23 cellular contexts compared by ENCODE assay signal in genomic region chr15:92059036-92059970, GRCh38.
A peak's percentile ranks its signal among the peaks of the same experiment; 100 is the strongest.
DNase-seq lines count a peak whose midpoint lies in the region; ATAC-seq and TF ChIP-seq lines count a peak whose summit lies in the region.
"Had no signal": no experiment of that assay in that cellular context is flagged by ENCODE, and none has a peak within 500 bp of the region (broad histone marks: within the 10 kb centered on the region; RNA-seq: fewer than 3 reads in every experiment).

No MANE protein-coding gene starts in this region.

- no peaks in the 10 kb centered on the region for H3K27me3 Mint-ChIP-seq in activated CD8-positive, alpha-beta memory T cell treated with anti-CD3 and anti-CD28 coated beads, Interleukin-2, amount 10 ng/mL, durations not matched to agents 7 days and 5 days
- H3K27me3 Mint-ChIP-seq in T-helper 17 cell: no peaks in the 10 kb centered on the region
- H3K27me3 Mint-ChIP-seq: central memory CD8-positive, alpha-beta T cell had no signal

- no peaks in the 10 kb centered on the region for H3K9me3 ChIP-seq in T-helper 17 cell (ENCODE audit: control insufficient read depth, low read length, poor library complexity, severe bottlenecking)
- H3K9me3 ChIP-seq in left ventricle myocardium inferior (replicated peaks): no peaks in the 10 kb centered on the region
- H3K9me3 ChIP-seq in SJCRH30 (replicated peaks): no peaks in the 10 kb centered on the region
- H3K9me3 ChIP-seq: thoracic aorta had no signal

- WGBS in urinary bladder: 86% methylated on average over 15 of the region's 15 CpGs

- no peaks in the 10 kb centered on the region for H3K4me1 Mint-ChIP-seq in activated CD8-positive, alpha-beta memory T cell treated with anti-CD3 and anti-CD28 coated beads, Interleukin-2, amount 10 ng/mL, durations not matched to agents 7 days and 5 days
- H3K4me1 Mint-ChIP-seq in T-helper 17 cell: peaks cover 24% of the 10 kb centered on the region

- intact Hi-C loops in left ventricle myocardium inferior (cut with micrococcal nuclease): no loop called here

- H3K4me1 ChIP-seq in left ventricle myocardium inferior: peaks cover 75% of the 10 kb centered on the region
- H3K4me1 ChIP-seq in urinary bladder (ENCODE audit: insufficient read depth): no peaks in the 10 kb centered on the region
- no peaks in the 10 kb centered on the region for H3K4me1 ChIP-seq in SJCRH30

- CTCF ChIA-PET in activated CD8-positive, alpha-beta memory T cell treated with anti-CD3 and anti-CD28 coated beads, Interleukin-2, amount 10 ng/mL, durations not matched to agents 7 days and 5 days (lab: Charles Lee): no interaction called here

- no peak overlapping the region for H3K4me3 Mint-ChIP-seq in activated CD8-positive, alpha-beta memory T cell treated with anti-CD3 and anti-CD28 coated beads, Interleukin-2, amount 10 ng/mL, durations not matched to agents 7 days and 5 days
- H3K4me3 Mint-ChIP-seq in T-helper 17 cell: no peak overlapping the region
- H3K4me3 Mint-ChIP-seq: activated naive CD4-positive, alpha-beta T cell treated with anti-CD3 and anti-CD28 coated beads for 36 hours; activated T-cell treated with anti-CD3 and anti-CD28 coated beads, Interleukin-2, amount 50 U/mL, for 4 hours; central memory CD8-positive, alpha-beta T cell had no signal

- ATAC-seq in activated CD8-positive, alpha-beta memory T cell treated with anti-CD3 and anti-CD28 coated beads, Interleukin-2, amount 10 ng/mL, durations not matched to agents 7 days and 5 days: no peak
- ATAC-seq in T-helper 17 cell: no peak
- no peak for ATAC-seq in HG03095 (IDR thresholded peaks at IDR 0.05; ENCODE audit: unreplicated experiment)
- ATAC-seq: activated T-cell treated with anti-CD3 and anti-CD28 coated beads, Interleukin-2, amount 50 U/mL, for 4 hours had no signal

- H3K4me3 ChIP-seq in left ventricle myocardium inferior (no peak overlapping the region), urinary bladder (ENCODE audit: low read depth, low read length) (no peak overlapping the region), SJCRH30 (no peak overlapping the region)
- H3K4me3 ChIP-seq: BLaER1 treated with 17β-estradiol and CSF1 and Interleukin-3, amounts not matched to agents 10 nM and 100 nM; thoracic aorta had no signal

- H3K36me3 Mint-ChIP-seq in activated CD8-positive, alpha-beta memory T cell treated with anti-CD3 and anti-CD28 coated beads, Interleukin-2, amount 10 ng/mL, durations not matched to agents 7 days and 5 days: no peaks in the 10 kb centered on the region
- H3K36me3 Mint-ChIP-seq in T-helper 17 cell (ENCODE audit: low read depth): no peaks in the 10 kb centered on the region

- DNase-seq in activated CD8-positive, alpha-beta memory T cell treated with anti-CD3 and anti-CD28 coated beads for 24 hours: peak; percentile 7
- DNase-seq in activated CD8-positive, alpha-beta memory T cell treated with anti-CD3 and anti-CD28 coated beads, Interleukin-2, amount 10 ng/mL, durations not matched to agents 7 days and 5 days: no peak
- no peak for DNase-seq in T-helper 17 cell
- DNase-seq in left ventricle myocardium inferior: peak; percentile 51
- DNase-seq in D341Med (ENCODE audit: low spot score): no peak
- DNase-seq in SJCRH30: no peak
- DNase-seq: activated CD4-positive, CD25-positive, alpha-beta regulatory T cell treated with anti-CD3 and anti-CD28 coated beads, Interleukin-2, amount 50 U/mL, for 72 hours; activated naive CD4-positive, alpha-beta T cell treated with anti-CD3 and anti-CD28 coated beads for 36 hours; activated T-cell treated with anti-CD3 and anti-CD28 coated beads, Interleukin-2, amount 50 U/mL, for 4 hours; EL; GOT3; Kasumi-1; NCI-H2029; NCI-H446 treated with DMSO at 0.1 percent for 48 hours; RPMI8226; stimulated activated CD4-positive, alpha-beta T cell treated with anti-CD3 and anti-CD28 coated beads, Interleukin-4, amount 100 ng/mL, for 1 hour; stimulated activated naive CD4-positive, alpha-beta T cell treated with Interleukin-2 at 50 U/mL for 16 hours; SW 1271 had no signal

- H3K27ac ChIP-seq in left ventricle myocardium inferior (replicated peaks): peak overlapping the region; percentile 77
- peak overlapping the region; percentile 45 for H3K27ac ChIP-seq in urinary bladder (ENCODE audit: low read depth)
- no peak overlapping the region for H3K27ac ChIP-seq in SJCRH30
- H3K27ac ChIP-seq: BLaER1 treated with 17β-estradiol and CSF1 and Interleukin-3, amounts not matched to agents 10 nM and 100 nM; thoracic aorta had no signal

- H3K9me3 Mint-ChIP-seq in activated CD8-positive, alpha-beta memory T cell treated with anti-CD3 and anti-CD28 coated beads, Interleukin-2, amount 10 ng/mL, durations not matched to agents 7 days and 5 days (ENCODE audit: low read depth): no peaks in the 10 kb centered on the region
- H3K9me3 Mint-ChIP-seq: activated T-cell treated with anti-CD3 and anti-CD28 coated beads, Interleukin-2, amount 50 U/mL, for 4 hours; central memory CD8-positive, alpha-beta T cell had no signal

- H3K36me3 ChIP-seq in left ventricle myocardium inferior (no peaks in the 10 kb centered on the region), urinary bladder (ENCODE audit: insufficient read depth) (no peaks in the 10 kb centered on the region), SJCRH30 (no peaks in the 10 kb centered on the region)
- H3K36me3 ChIP-seq: BLaER1 treated with 17β-estradiol and CSF1 and Interleukin-3, amounts not matched to agents 10 nM and 100 nM; thoracic aorta had no signal

- H3K27me3 ChIP-seq in left ventricle myocardium inferior (ENCODE audit: low read depth): no peaks in the 10 kb centered on the region
- H3K27me3 ChIP-seq in SJCRH30: no peaks in the 10 kb centered on the region; the same call in 1 of the 2 replicates
- H3K27me3 ChIP-seq: BLaER1 treated with 17β-estradiol and CSF1 and Interleukin-3, amounts not matched to agents 10 nM and 100 nM had no signal

- H3K27ac Mint-ChIP-seq in activated CD8-positive, alpha-beta memory T cell treated with anti-CD3 and anti-CD28 coated beads, Interleukin-2, amount 10 ng/mL, durations not matched to agents 7 days and 5 days: no peak overlapping the region
- H3K27ac Mint-ChIP-seq in T-helper 17 cell: peak overlapping the region; percentile 32
- H3K27ac Mint-ChIP-seq: activated naive CD4-positive, alpha-beta T cell treated with anti-CD3 and anti-CD28 coated beads for 36 hours had no signal

- TF ChIP-seq CTCF in left ventricle myocardium inferior (IDR thresholded peaks at IDR 0.05; ENCODE audit: borderline replicate concordance): no peak

Comparison
In these comparisons a context has a peak if more than half of its experiments do, and no peak if none do; other contexts are left out.
1. DNase-seq: peak in activated CD8-positive, alpha-beta memory T cell treated with anti-CD3 and anti-CD28 coated beads for 24 hours (single experiment) and left ventricle myocardium inferior (single experiment); none in activated CD8-positive, alpha-beta memory T cell treated with anti-CD3 and anti-CD28 coated beads, Interleukin-2, amount 10 ng/mL, durations not matched to agents 7 days and 5 days (single experiment), T-helper 17 cell (0 of 3), D341Med (single experiment) and SJCRH30 (0 of 2).